8 cellular contexts compared by ENCODE assay signal in genomic region chr3:50358927-50359759, GRCh38. TPM values are rescaled to one million over a fixed set of nuclear protein-coding genes. Genes with fewer than 3 reads are reported as not detected.
DNase-seq lines count a peak whose midpoint lies in the region; ATAC-seq and TF ChIP-seq lines count a peak whose summit lies in the region.

A gene with protein sequence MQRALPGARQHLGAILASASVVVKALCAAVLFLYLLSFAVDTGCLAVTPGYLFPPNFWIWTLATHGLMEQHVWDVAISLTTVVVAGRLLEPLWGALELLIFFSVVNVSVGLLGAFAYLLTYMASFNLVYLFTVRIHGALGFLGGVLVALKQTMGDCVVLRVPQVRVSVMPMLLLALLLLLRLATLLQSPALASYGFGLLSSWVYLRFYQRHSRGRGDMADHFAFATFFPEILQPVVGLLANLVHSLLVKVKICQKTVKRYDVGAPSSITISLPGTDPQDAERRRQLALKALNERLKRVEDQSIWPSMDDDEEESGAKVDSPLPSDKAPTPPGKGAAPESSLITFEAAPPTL (minus strand): TSS chr3:50359521. CDS start chr3:50359063, 458 bp downstream.

- H3K4me1 ChIP-seq in HUES64 (ENCODE audit: insufficient read depth, low read length), result peaks cover 11% of the 10 kb centered on the region; the same call in 1 of the 2 replicates
- peaks cover 37% of the 10 kb centered on the region for H3K4me1 ChIP-seq in OCI-LY1 (ENCODE audit: insufficient read depth, low read length, severe bottlenecking)

- no peaks in the 10 kb centered on the region for H3K9me2 ChIP-seq in OCI-LY1 (ENCODE audit: low read depth, low read length)

- H3K27ac ChIP-seq in HUES64 (ENCODE audit: low read depth, low read length), result peak within 1 kb of the TSS; percentile 58; the same call in 1 of the 2 replicates
- no peak within 1 kb of the TSS for H3K27ac ChIP-seq in OCI-LY1 (ENCODE audit: low read depth, low read length, poor library complexity, severe bottlenecking)

- H4K20me1 ChIP-seq in OCI-LY1 (ENCODE audit: insufficient read depth, low read length), result no peaks in the 10 kb centered on the region

- CTCF ChIA-PET in Calu3 (lab: Charles Lee), result no interaction called here

- 5% methylated on average over 62 of the region's 62 CpGs for WGBS in HUES64

- H3K4me2 ChIP-seq in OCI-LY1 (ENCODE audit: low read length), result peak within 1 kb of the TSS; percentile 67

- TF ChIP-seq CTCF in Calu3 (IDR thresholded peaks at IDR 0.05; ENCODE audit: unreplicated experiment) (no peak), OCI-LY1 (IDR thresholded peaks at IDR 0.05; ENCODE audit: low read length) (no peak)

- H3F3A ChIP-seq in OCI-LY1 (ENCODE audit: insufficient read depth, low read length), result no peaks in the 10 kb centered on the region

- peaks cover 25% of the 10 kb centered on the region for H3K36me3 Mint-ChIP-seq in Calu3 (ENCODE audit: insufficient read depth, unreplicated experiment)

- H3K27me3 Mint-ChIP-seq in Calu3 (ENCODE audit: unreplicated experiment), result peaks cover 15% of the 10 kb centered on the region

- in situ Hi-C loops in endometrial microvascular endothelial cells (cut with HindIII; ENCODE audit: inconsistent ontology term, low pct_unique_long_range_greater_than_20kb, low sequenced_read_pairs), result no loop called here

- no peaks in the 10 kb centered on the region for H3K9me3 ChIP-seq in HUES64 (ENCODE audit: insufficient read depth, low read depth, low read length)
- no peaks in the 10 kb centered on the region for H3K9me3 ChIP-seq in OCI-LY1 (ENCODE audit: low read length)

- peak; percentile 94 for DNase-seq in Calu3
- peak; percentile 92 for DNase-seq in activated CD8-positive, alpha-beta memory T cell treated with anti-CD3 and anti-CD28 coated beads, Interleukin-2, amount 50 U/mL, for 4 hours
- peak; percentile 97 for DNase-seq in mesenteric fat pad (ENCODE audit: low spot score)
- DNase-seq in stimulated activated CD8-positive, alpha-beta memory T cell treated with anti-CD3 and anti-CD28 coated beads, Interleukin-15, amount 100 ng/mL, for 24 hours (ENCODE audit: low read depth), result peak; percentile 77

- peak; percentile 99 for ATAC-seq in GM21447 (IDR thresholded peaks at IDR 0.05; ENCODE audit: unreplicated experiment)

- no peaks in the 10 kb centered on the region for H3K9me3 Mint-ChIP-seq in Calu3 (ENCODE audit: low read depth, unreplicated experiment)

- H3K4me3 ChIP-seq in HUES64 (ENCODE audit: low read length), result peak within 1 kb of the TSS; percentile 78
- H3K4me3 ChIP-seq in OCI-LY1 (ENCODE audit: low read depth, low read length, poor library complexity, severe bottlenecking), result peak within 1 kb of the TSS; percentile 71

- H3K4me3 Mint-ChIP-seq in Calu3 (ENCODE audit: low read depth, unreplicated experiment), result peak within 1 kb of the TSS; percentile 96

- H3K4me1 Mint-ChIP-seq in Calu3 (ENCODE audit: low read depth, unreplicated experiment), result peaks cover 10% of the 10 kb centered on the region

- H3K9ac ChIP-seq in HUES64 (ENCODE audit: low read depth, low read length) (peak within 1 kb of the TSS; percentile 77), OCI-LY1 (ENCODE audit: low read length) (peak within 1 kb of the TSS; percentile 82)

- intact Hi-C loops in Calu3 (cut with micrococcal nuclease; ENCODE audit: unreplicated experiment), result no loop called here

- BruUV-seq in Calu3 (replicated peaks; lab: Mats Ljungman, UMichigan), result no TSS peak

- H3K36me3 ChIP-seq in HUES64 (ENCODE audit: insufficient read depth, low read length) (peaks cover 37% of the 10 kb centered on the region), OCI-LY1 (ENCODE audit: insufficient read depth, low read length) (peaks cover 14% of the 10 kb centered on the region; the same call in 1 of the 2 replicates)

- H3K27me3 ChIP-seq in HUES64 (ENCODE audit: insufficient read depth, low read length), result peaks cover 8% of the 10 kb centered on the region
- H3K27me3 ChIP-seq in OCI-LY1 (ENCODE audit: insufficient read depth, low read length), result no peaks in the 10 kb centered on the region

- peak within 1 kb of the TSS; percentile 92 for H3K27ac Mint-ChIP-seq in Calu3 (ENCODE audit: unreplicated experiment)

- no peak within 1 kb of the TSS for H2AFZ ChIP-seq in OCI-LY1 (ENCODE audit: low read length)

- no peaks in the 10 kb centered on the region for H3K79me2 ChIP-seq in OCI-LY1 (ENCODE audit: insufficient read depth, low read length)

RNA-seq across cellular contexts. Expression of the gene that starts here (rescaled TPM):
- 29.3 and 29.4 TPM in 2 replicates for total RNA-seq in Calu3 (2022)
- 22.1 TPM for polyA plus RNA-seq in HUES64 (2013, experiment 1 of 2)
- 23.3 TPM for polyA plus RNA-seq in HUES64 (2013, experiment 2 of 2)
- total RNA-seq in endometrial microvascular endothelial cells (ENCODE audit: inconsistent ontology term), result 83.0 TPM
- 45.6 TPM for total RNA-seq in mesenteric fat pad
